26 cellular contexts compared by ENCODE assay signal in the genomic region with DNA sequence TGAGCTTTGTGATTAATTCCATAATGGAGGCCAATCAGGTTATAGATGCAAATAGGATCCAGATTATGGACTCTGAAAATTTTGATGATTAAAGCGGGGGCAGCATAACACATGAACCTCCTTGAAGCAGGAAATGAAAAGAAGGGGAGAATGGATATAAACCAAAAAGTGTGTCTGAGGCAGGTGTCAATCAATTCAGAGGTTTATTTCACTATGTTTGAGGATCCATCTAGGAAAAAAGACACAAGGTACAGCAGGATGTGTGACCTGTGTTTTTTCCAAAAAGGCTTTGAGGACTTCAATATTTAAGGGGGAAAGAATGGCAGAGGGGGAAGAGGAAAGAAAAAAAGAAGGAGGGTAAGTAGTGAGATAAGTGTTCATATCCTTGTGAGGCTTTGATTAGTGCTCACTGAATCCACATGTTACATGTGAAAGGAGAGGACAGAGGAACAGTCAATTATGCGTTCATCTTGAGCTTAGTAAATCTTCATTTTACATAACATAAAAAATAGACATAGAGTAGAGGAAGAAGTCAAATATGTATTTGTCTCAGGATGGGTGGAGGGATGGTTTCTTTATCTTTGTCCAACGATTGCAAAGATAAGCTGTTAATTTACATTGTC. TPM values are rescaled to one million over a fixed set of nuclear protein-coding genes. Genes with fewer than 3 reads are reported as not detected.
DNase-seq lines count a peak whose midpoint lies in the region; ATAC-seq, FAIRE-seq and TF ChIP-seq lines count a peak whose summit lies in the region.
"Had no signal": no experiment of that assay in that cellular context is flagged by ENCODE, and none has a peak within 500 bp of the region (broad histone marks: within the 10 kb centered on the region; RNA-seq: fewer than 3 reads in every experiment).

No MANE protein-coding gene starts in this region.

- no peaks in the 10 kb centered on the region for H3K9me3 ChIP-seq in mammary epithelial cell (replicated peaks; ENCODE audit: insufficient read depth, low read length)
- 0 out of 2 replicates have a peak, but pooled peaks cover 8% of the 10 kb centered on the region for H3K9me3 ChIP-seq in K562 (replicated peaks; ENCODE audit: control insufficient read depth, insufficient read depth, low read depth, low read length)
- H3K9me3 ChIP-seq: A549, BE2C, HAP-1 had no signal

- CTCF ChIA-PET in mammary epithelial cell (lab: Charles Lee; ENCODE audit: low non-redundant PET) (no interaction called here), MCF 10A (lab: Yijun Ruan, JAX) (interaction anchor here (0.6 to 0.7 kb wide), 5 partner anchors 15 to 1409 kb away, joined by 3 to 5 read pairs (median 3); no protein-coding TSS in a partner anchor), K562 (lab: Yijun Ruan, JAX; ENCODE audit: low intra/inter-chr PET ratio) (no interaction called here)

- H3K4me3 Mint-ChIP-seq in MCF 10A (ENCODE audit: unreplicated experiment): no peak overlapping the region
- H3K4me3 Mint-ChIP-seq: CD14-positive monocyte; CD4-positive, alpha-beta T cell; CD8-positive, alpha-beta memory T cell; HFFc6 had no signal

- no peaks in the 10 kb centered on the region for H3K36me3 ChIP-seq in mammary epithelial cell (ENCODE audit: insufficient read depth, low read length)
- no peaks in the 10 kb centered on the region for H3K36me3 ChIP-seq in K562 (ENCODE audit: control insufficient read depth, insufficient read depth, low read length)
- H3K36me3 ChIP-seq: BE2C, HAP-1 had no signal

- no peaks in the 10 kb centered on the region for H3K36me3 Mint-ChIP-seq in MCF 10A (ENCODE audit: insufficient read depth, unreplicated experiment)
- H3K36me3 Mint-ChIP-seq: CD8-positive, alpha-beta memory T cell had no signal

- no peak for TF ChIP-seq RAD21 in K562 (CRISPR knock-in tag; conservative IDR thresholded peaks at IDR 0.05 in 1 of 2, IDR thresholded peaks at IDR 0.05 in 1 of 2)

- H3K27me3 Mint-ChIP-seq in MCF 10A (ENCODE audit: insufficient read depth, unreplicated experiment): no peaks in the 10 kb centered on the region
- H3K27me3 Mint-ChIP-seq: CD4-positive, alpha-beta T cell had no signal

- intact Hi-C loops in mammary epithelial cell (cut with micrococcal nuclease) (no loop called here), MCF 10A (cut with micrococcal nuclease) (no loop called here), K562 (cut with micrococcal nuclease) (loop anchor here (5.0 kb wide), 1 partner anchor 65 kb away; a partner anchor contains a TSS)

- H3K27me3 ChIP-seq in mammary epithelial cell (ENCODE audit: insufficient read depth, low read length): no peaks in the 10 kb centered on the region
- H3K27me3 ChIP-seq in K562 (ENCODE audit: control insufficient read depth in 2 of 2, insufficient read depth in 2 of 2, low read length in 2 of 2): no peaks in the 10 kb centered on the region
- H3K27me3 ChIP-seq: BE2C; BLaER1 treated with 17β-estradiol and CSF1 and Interleukin-3, amounts not matched to agents 10 nM and 100 nM had no signal

- no peaks in the 10 kb centered on the region for H3K9me1 ChIP-seq in K562 (ENCODE audit: control insufficient read depth, insufficient read depth, low read length)

- no peak for FAIRE-seq in K562 (lab: Jason Lieb, UNC)
- FAIRE-seq: A549, D721Med, GM12892, H54 had no signal

- H3K9me3 Mint-ChIP-seq in MCF 10A (ENCODE audit: unreplicated experiment): no peaks in the 10 kb centered on the region
- H3K9me3 Mint-ChIP-seq: CD4-positive, alpha-beta T cell; CD8-positive, alpha-beta memory T cell had no signal

- H3K4me2 ChIP-seq in mammary epithelial cell (ENCODE audit: insufficient read depth, low read depth, low read length) (no peak overlapping the region), K562 (ENCODE audit: insufficient read depth, low read length) (no peak overlapping the region)
- H3K4me2 ChIP-seq: A549 had no signal

- H3K27ac ChIP-seq in mammary epithelial cell (ENCODE audit: insufficient read depth, low read depth, low read length) (no peak overlapping the region), K562 (ENCODE audit: extremely low read depth, low read depth, low read length) (no peak overlapping the region)
- H3K27ac ChIP-seq: A549 had no signal

- DNase-seq in mammary epithelial cell (no peak), MCF 10A (ENCODE audit: unreplicated experiment) (no peak), K562 (ENCODE audit: extremely low read depth in 1 of 4, low spot score in 3 of 4) (no peak), retina (peak; percentile 13), NCI-H1417 treated with DMSO at 0.1 percent for 48 hours (lab: John Stamatoyannopoulos, UW) (no peak), DMS153 (lab: John Stamatoyannopoulos, UW) (no peak)
- DNase-seq: 8988T; ACHN; AML-193; BE2C; CD4-positive, alpha-beta T cell; CD8-positive, alpha-beta memory T cell; DMS 273 treated with DMSO at 0.1 percent for 48 hours; DMS53; DMS79 treated with DMSO at 0.1 percent for 48 hours; GOT3; HFFc6 had no signal

- 66% methylated on average over 3 of the region's 3 CpGs for WGBS in mammary epithelial cell (ENCODE audit: low coverage, missing lambda C conversion rate)
- 32% methylated on average over 3 of the region's 3 CpGs for WGBS in K562 (ENCODE audit: insufficient coverage, low coverage, missing lambda C conversion rate)

- TF ChIP-seq CTCF in mammary epithelial cell (conservative IDR thresholded peaks at IDR 0.05 in 1 of 2, IDR thresholded peaks at IDR 0.05 in 1 of 2; ENCODE audit: extremely low read depth in 1 of 2, insufficient read depth in 1 of 2, low read depth in 1 of 2, low read length in 2 of 2): no peak
- TF ChIP-seq CTCF in MCF 10A (IDR thresholded peaks at IDR 0.05; ENCODE audit: unreplicated experiment): no peak
- TF ChIP-seq CTCF in K562 (IDR thresholded peaks at IDR 0.05 in 2 of 3, conservative IDR thresholded peaks at IDR 0.05 in 1 of 3; ENCODE audit: insufficient read depth in 2 of 3, low read depth in 1 of 3, low read length in 3 of 3): no peak

- in situ Hi-C loops in mammary epithelial cell (cut with MboI; ENCODE audit: low sequenced_read_pairs in 2 of 2): no loop called here
- in situ Hi-C loops in K562 (cut with MboI): no loop called here

- dilution Hi-C loops in mammary epithelial cell (cut with HindIII; ENCODE audit: low sequenced_read_pairs): no loop called here

- no peak overlapping the region for H3K4me3 ChIP-seq in mammary epithelial cell (replicated peaks in 1 of 3; ENCODE audit: insufficient read depth in 1 of 3, low read depth in 2 of 3, low read length in 3 of 3)
- no peak overlapping the region for H3K4me3 ChIP-seq in K562
- H3K4me3 ChIP-seq: A549; BLaER1 treated with 17β-estradiol and CSF1 and Interleukin-3, amounts not matched to agents 10 nM and 100 nM; HAP-1 had no signal

- POLR2A ChIA-PET in MCF 10A (lab: Yijun Ruan, JAX) (interaction anchor here (1.2 kb wide), 1 partner anchor 10 kb away, joined by 3 read pairs; no protein-coding TSS in a partner anchor), K562 (lab: Yijun Ruan, JAX) (interaction anchor here (0.6 to 1.3 kb wide), 2 partner anchors 134 to 193 kb away, joined by 3 read pairs; no protein-coding TSS in a partner anchor)

- no peak for TF ChIP-seq POLR2A in K562 (conservative IDR thresholded peaks at IDR 0.05)

- no peak overlapping the region for H3K27ac Mint-ChIP-seq in MCF 10A (ENCODE audit: low read depth, unreplicated experiment)
- H3K27ac Mint-ChIP-seq: CD14-positive monocyte; CD4-positive, alpha-beta T cell; CD8-positive, alpha-beta memory T cell; HFFc6 had no signal

- no peaks in the 10 kb centered on the region for H4K20me1 ChIP-seq in mammary epithelial cell (ENCODE audit: insufficient read depth, low read length)
- no peaks in the 10 kb centered on the region for H4K20me1 ChIP-seq in K562 (replicated peaks; ENCODE audit: control insufficient read depth, insufficient read depth, low read length)
- H4K20me1 ChIP-seq: BLaER1 treated with 17β-estradiol and CSF1 and Interleukin-3, amounts not matched to agents 10 nM and 100 nM had no signal

- peak overlapping the region; percentile 55 for H2AFZ ChIP-seq in mammary epithelial cell (ENCODE audit: low read depth, low read length)
- 0 out of 2 replicates have a peak overlapping the region, but pooled peaks have one; percentile 14 for H2AFZ ChIP-seq in K562 (ENCODE audit: low read depth, low read length)

- H3K79me2 ChIP-seq in mammary epithelial cell (ENCODE audit: insufficient read depth, low read length): no peaks in the 10 kb centered on the region
- no peaks in the 10 kb centered on the region for H3K79me2 ChIP-seq in K562 (ENCODE audit: control insufficient read depth, insufficient read depth, low read length)

- no peak for ATAC-seq in K562
- ATAC-seq: A549 had no signal

- BruUV-seq in mammary epithelial cell (replicated peaks; lab: Mats Ljungman, UMichigan): no TSS peak
- BruUV-seq in MCF 10A (replicated peaks; lab: Mats Ljungman, UMichigan): no TSS peak
- no TSS peak for BruUV-seq in K562 (replicated peaks; lab: Mats Ljungman, UMichigan)

- H3K9ac ChIP-seq in mammary epithelial cell (ENCODE audit: insufficient read depth, low read length) (no peak overlapping the region), K562 (ENCODE audit: insufficient read depth in 1 of 2, low read depth in 2 of 2, low read length in 2 of 2) (no peak overlapping the region)
- H3K9ac ChIP-seq: BLaER1 treated with 17β-estradiol and CSF1 and Interleukin-3, amounts not matched to agents 10 nM and 100 nM had no signal

- no peaks in the 10 kb centered on the region for H3K4me1 Mint-ChIP-seq in MCF 10A (ENCODE audit: insufficient read depth, unreplicated experiment)
- H3K4me1 Mint-ChIP-seq: CD8-positive, alpha-beta memory T cell had no signal

- no peak for TF ChIP-seq EP300 in K562 (IDR thresholded peaks at IDR 0.05; ENCODE audit: low read length)

- H3K4me1 ChIP-seq in mammary epithelial cell (ENCODE audit: insufficient read depth, low read length) (peaks cover 20% of the 10 kb centered on the region), K562 (replicated peaks in 1 of 2; ENCODE audit: control insufficient read depth in 2 of 2, insufficient read depth in 2 of 2, low read length in 2 of 2) (peaks cover 3 to 37% of the 10 kb centered on the region in 2 experiments; a peak in 3 of 5 replicates)
- H3K4me1 ChIP-seq: A549, BE2C had no signal

RNA-seq across cellular contexts. Expression of a gene that starts 34.1 kb away (rescaled TPM):
- total RNA-seq in mammary epithelial cell (not detected), MCF 10A (2022) (not detected in 2 replicates), K562 (2014; rRNA removed) (0.50 and 1.3 TPM in 2 replicates), K562 (2014; rRNA removed; fragmentation: Illumina TruSeq; extraction: Trizol) (1.1 and 1.3 TPM in 2 replicates), K562 (2015; rRNA removed; fragmentation: Illumina TruSeq; extraction: Trizol) (5.4 and 5.7 TPM in 2 replicates), K562 (2021) (0.55 and 1.5 TPM in 2 replicates)
- polyA plus RNA-seq in mammary epithelial cell (not detected), K562 (2011; rRNA removed) (0.06 and 0.61 TPM in 2 replicates), K562 (2014; fragmentation: Illumina TruSeq; extraction: Trizol) (1.3 and 2.3 TPM in 2 replicates), K562 (2014; fragmentation: Nextera tagmentation; extraction: Ambion mirVana) (1 to 10 TPM in 1 of 2 experiments, under 1 TPM in 1; 0.86 to 1.5 TPM), K562 (2014; rRNA removed) (0.77 and 3.1 TPM in 2 replicates)
- polyA minus RNA-seq in mammary epithelial cell: not detected
- total RNA-seq in K562 (2011; cell fraction: chromatin; rRNA removed; ENCODE audit: low replicate concordance): 0.14 TPM in 1 of 2 replicates, not detected in the other
- total RNA-seq in K562 (2011; cell fraction: nucleolus; rRNA removed): not detected in 2 replicates
- 0.07 TPM in 1 of 2 replicates, not detected in the other for total RNA-seq in K562 (2011; cell fraction: nucleoplasm; rRNA removed)
- polyA plus RNA-seq in K562 (2011; cell fraction: cytosol; rRNA removed): 0.24 TPM in 1 of 2 replicates, not detected in the other
- polyA plus RNA-seq in K562 (2011; cell fraction: nucleus; rRNA removed): 1.0 TPM in 1 of 2 replicates, not detected in the other
- 5.1 and 7.0 TPM in 2 replicates for polyA plus RNA-seq in K562 (2012)
- 0.66 TPM in 1 of 2 replicates, not detected in the other for polyA minus RNA-seq in K562 (2011; rRNA and poly(A)+ RNA removed)
- not detected in 2 replicates for polyA minus RNA-seq in K562 (2011; cell fraction: cytosol; rRNA and poly(A)+ RNA removed)
- polyA minus RNA-seq in K562 (2011; cell fraction: nucleus; rRNA and poly(A)+ RNA removed): 0.78 TPM in 1 of 2 replicates, not detected in the other
- total RNA-seq: CD4-positive, alpha-beta T cell; CD8-positive, alpha-beta memory T cell; Daoy; G401; HFFc6 had no signal
- polyA plus RNA-seq: A549; CD8-positive, alpha-beta memory T cell had no signal
